Comparison of ENCODE assay signal across 9 cellular contexts in genomic region chr6:163414117-163414366, GRCh38. TPM values are rescaled to one million over a fixed set of nuclear protein-coding genes. Genes with fewer than 3 reads are reported as not detected.
DNase-seq lines count a peak whose midpoint lies in the region; ATAC-seq, FAIRE-seq and TF ChIP-seq lines count a peak whose summit lies in the region.
"Had no signal": no experiment of that assay in that cellular context is flagged by ENCODE, and none has a peak within 500 bp of the region (broad histone marks: within the 10 kb centered on the region; RNA-seq: fewer than 3 reads in every experiment).

No MANE protein-coding gene starts in this region.

- H3K4me2 ChIP-seq in K562 (ENCODE audit: insufficient read depth, low read length), result peak overlapping the region; percentile 89; the same call in 1 of the 2 replicates

- peaks cover 56% of the 10 kb centered on the region for H3K79me2 ChIP-seq in K562 (ENCODE audit: control insufficient read depth, insufficient read depth, low read length)

- POLR2A ChIA-PET in K562 (lab: Yijun Ruan, JAX), result no interaction called here

- no peak for TF ChIP-seq CTCF in K562 (IDR thresholded peaks at IDR 0.05 in 2 of 3, conservative IDR thresholded peaks at IDR 0.05 in 1 of 3; ENCODE audit: insufficient read depth in 2 of 3, low read depth in 1 of 3, low read length in 3 of 3)
- no peak for TF ChIP-seq CTCF in lung (IDR thresholded peaks at IDR 0.05; ENCODE audit: control extremely low read depth, extremely low read depth)
- no peak for TF ChIP-seq CTCF in vagina (IDR thresholded peaks at IDR 0.05)

- H3K9ac ChIP-seq in K562 (ENCODE audit: insufficient read depth in 1 of 2, low read depth in 2 of 2, low read length in 2 of 2), result peak overlapping the region; percentile 85 to 97; a peak in 3 of 4 replicates

- peak overlapping the region; percentile 94 for H2AFZ ChIP-seq in K562 (ENCODE audit: low read depth, low read length)

- no peaks in the 10 kb centered on the region for H3K9me1 ChIP-seq in K562 (ENCODE audit: control insufficient read depth, insufficient read depth, low read length)

- in situ Hi-C loops in K562 (cut with MboI), result no loop called here

- no peaks in the 10 kb centered on the region for H3K9me3 ChIP-seq in K562 (replicated peaks; ENCODE audit: control insufficient read depth, insufficient read depth, low read depth, low read length)
- no peaks in the 10 kb centered on the region for H3K9me3 ChIP-seq in lung (ENCODE audit: control insufficient read depth in 2 of 2, insufficient read depth in 1 of 2, low read length in 1 of 2)
- H3K9me3 ChIP-seq in vagina, result no peaks in the 10 kb centered on the region

- TF ChIP-seq EP300 in K562 (IDR thresholded peaks at IDR 0.05; ENCODE audit: low read length), result no peak

- peak; percentile 53; the same call in 1 of the 2 replicates for TF ChIP-seq POLR2A in K562 (conservative IDR thresholded peaks at IDR 0.05)
- no peak for TF ChIP-seq POLR2A in vagina (IDR thresholded peaks at IDR 0.05)

- no TSS peak for BruUV-seq in K562 (replicated peaks; lab: Mats Ljungman, UMichigan)

- 0% methylated on average over 5 of the region's 33 CpGs for WGBS in K562 (ENCODE audit: insufficient coverage, low coverage, missing lambda C conversion rate)
- WGBS in lung, 2 donors, result 0 to 1% methylated on average over 13 to 33 of the region's 33 CpGs

- ATAC-seq in HG03196 (IDR thresholded peaks at IDR 0.05; ENCODE audit: unreplicated experiment), result peak; percentile 22
- peak; percentile 1 for ATAC-seq in K562
- ATAC-seq in lung (ENCODE audit: insufficient read depth, low FRiP score), result no peak

- intact Hi-C loops in K562 (cut with micrococcal nuclease), result loop anchor here (5.0 kb wide), 1 partner anchor 693 kb away; no protein-coding TSS in a partner anchor
- intact Hi-C loops in vagina (cut with DNase I), result no loop called here

- H3K36me3 ChIP-seq in K562 (ENCODE audit: control insufficient read depth, insufficient read depth, low read length) (no peaks in the 10 kb centered on the region), lung (ENCODE audit: control insufficient read depth in 2 of 2, insufficient read depth in 2 of 2, low read length in 2 of 2) (no peaks in the 10 kb centered on the region), vagina (no peaks in the 10 kb centered on the region)

- H3K27me3 ChIP-seq in K562 (ENCODE audit: control insufficient read depth in 2 of 2, insufficient read depth in 2 of 2, low read length in 2 of 2) (no peaks in the 10 kb centered on the region), lung (ENCODE audit: control insufficient read depth, insufficient read depth) (no peaks in the 10 kb centered on the region), vagina (no peaks in the 10 kb centered on the region)

- CTCF ChIA-PET in K562 (lab: Yijun Ruan, JAX; ENCODE audit: low intra/inter-chr PET ratio), result interaction anchor here (0.7 kb wide), 1 partner anchor 9 kb away, joined by 4 read pairs; no protein-coding TSS in a partner anchor

- H3K27ac ChIP-seq in K562 (ENCODE audit: extremely low read depth, low read depth, low read length) (peak overlapping the region; percentile 94), lung (ENCODE audit: low read depth in 1 of 2, low read length in 1 of 2) (peak overlapping the region; percentile 99 to 100), vagina (peak overlapping the region; percentile 98)

- H3K4me3 ChIP-seq in K562 (peak overlapping the region; percentile 87), lung (peak overlapping the region; percentile 50), vagina (peak overlapping the region; percentile 79 to 88)

- no peaks in the 10 kb centered on the region; the same call in 1 of the 2 replicates for H4K20me1 ChIP-seq in K562 (replicated peaks; ENCODE audit: control insufficient read depth, insufficient read depth, low read length)

- FAIRE-seq in K562 (lab: Jason Lieb, UNC), result no peak
- FAIRE-seq: endometrium had no signal

- no peak for TF ChIP-seq RAD21 in K562 (CRISPR knock-in tag; conservative IDR thresholded peaks at IDR 0.05 in 1 of 2, IDR thresholded peaks at IDR 0.05 in 1 of 2)

- H3K4me1 ChIP-seq in K562 (replicated peaks in 1 of 2; ENCODE audit: control insufficient read depth in 2 of 2, insufficient read depth in 2 of 2, low read length in 2 of 2) (peaks cover 0 to 12% of the 10 kb centered on the region in 2 experiments), lung (ENCODE audit: control insufficient read depth in 2 of 2, insufficient read depth in 2 of 2, low read length in 2 of 2) (no peaks in the 10 kb centered on the region), vagina (peaks cover 32% of the 10 kb centered on the region)

- DNase-seq in SIG-M5 (lab: John Stamatoyannopoulos, UW) (peak; percentile 51), SIG-M5 treated with dmso at 0.1 percent for 504 hours (lab: John Stamatoyannopoulos, UW; ENCODE audit: unreplicated experiment) (no peak), K562 (ENCODE audit: extremely low read depth in 1 of 4, low spot score in 3 of 4) (no peak), lung (ENCODE audit: low spot score) (no peak), vagina (ENCODE audit: extremely low spot score in 2 of 2) (no peak), NCI-H2081 treated with DMSO at 0.1 percent for 48 hours (lab: John Stamatoyannopoulos, UW) (no peak), CD1c-positive myeloid dendritic cell (ENCODE audit: extremely low spot score) (no peak)

TF ChIP-seq in K562, 482 proteins besides CTCF, POLR2A, EP300 and RAD21 (continues in another document):
- TF ChIP-seq ZNF232 (CRISPR knock-in tag; IDR thresholded peaks at IDR 0.05) (no peak), RBBP5 (IDR thresholded peaks at IDR 0.05; ENCODE audit: borderline replicate concordance, insufficient read depth, low read length, poor library complexity, severe bottlenecking) (peak; percentile 3), PHF8 (IDR thresholded peaks at IDR 0.05; ENCODE audit: borderline replicate concordance, low read length) (0 out of 2 replicates have a peak, but pooled peaks have one; percentile 33), GABPA (tag; conservative IDR thresholded peaks at IDR 0.05; ENCODE audit: low read depth) (peak; percentile 12; the same call in 1 of the 2 replicates), HDAC1 (IDR thresholded peaks at IDR 0.05) (no peak), CHD2 (IDR thresholded peaks at IDR 0.05; ENCODE audit: low read depth, low read length) (peak; percentile 1; the same call in 1 of the 2 replicates), EP400 (IDR thresholded peaks at IDR 0.05) (peak; percentile 54; the same call in 1 of the 2 replicates), ZNF639 (CRISPR knock-in tag; conservative IDR thresholded peaks at IDR 0.05 in 1 of 2, IDR thresholded peaks at IDR 0.05 in 1 of 2) (peak in 1 of 2 experiments; percentile 86; a peak in 1 of 4 replicates)
- TF ChIP-seq, protein P1, sequence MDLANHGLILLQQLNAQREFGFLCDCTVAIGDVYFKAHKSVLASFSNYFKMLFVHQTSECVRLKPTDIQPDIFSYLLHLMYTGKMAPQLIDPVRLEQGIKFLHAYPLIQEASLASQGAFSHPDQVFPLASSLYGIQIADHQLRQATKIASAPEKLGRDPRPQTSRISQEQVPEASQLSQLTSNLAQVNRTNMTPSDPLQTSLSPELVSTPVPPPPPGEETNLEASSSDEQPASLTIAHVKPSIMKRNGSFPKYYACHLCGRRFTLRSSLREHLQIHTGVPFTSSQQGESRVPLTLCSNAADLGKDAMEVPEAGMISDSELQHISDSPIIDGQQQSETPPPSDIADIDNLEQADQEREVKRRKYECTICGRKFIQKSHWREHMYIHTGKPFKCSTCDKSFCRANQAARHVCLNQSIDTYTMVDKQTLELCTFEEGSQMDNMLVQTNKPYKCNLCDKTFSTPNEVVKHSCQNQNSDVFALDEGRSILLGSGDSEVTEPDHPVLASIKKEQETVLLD (IDR thresholded peaks at IDR 0.05), result 0 out of 2 replicates have a peak, but pooled peaks have one; percentile 30
- TF ChIP-seq, protein P2, sequence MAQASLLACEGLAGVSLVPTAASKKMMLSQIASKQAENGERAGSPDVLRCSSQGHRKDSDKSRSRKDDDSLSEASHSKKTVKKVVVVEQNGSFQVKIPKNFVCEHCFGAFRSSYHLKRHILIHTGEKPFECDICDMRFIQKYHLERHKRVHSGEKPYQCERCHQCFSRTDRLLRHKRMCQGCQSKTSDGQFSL (CRISPR knock-in tag; IDR thresholded peaks at IDR 0.05), result no peak
- TF ChIP-seq, protein P2 (tag; IDR thresholded peaks at IDR 0.05), result peak in 1 of 2 experiments; percentile 71; a peak in 1 of 4 replicates

RNA-seq across cellular contexts. Expression of gene QKI, which starts 0.5 kb away (rescaled TPM):
- 91.7 and 174 TPM in 2 replicates for total RNA-seq in K562 (2011; cell fraction: chromatin; rRNA removed; ENCODE audit: low replicate concordance)
- total RNA-seq in K562 (2011; cell fraction: nucleolus; rRNA removed), result 37.5 and 45.5 TPM in 2 replicates
- total RNA-seq in K562 (2011; cell fraction: nucleoplasm; rRNA removed), result 95.0 and 184 TPM in 2 replicates
- total RNA-seq in K562 (2014; rRNA removed) (107 and 114 TPM in 2 replicates), K562 (2014; rRNA removed; fragmentation: Illumina TruSeq; extraction: Trizol) (123 and 145 TPM in 2 replicates), K562 (2015; rRNA removed; fragmentation: Illumina TruSeq; extraction: Trizol) (118 and 128 TPM in 2 replicates), K562 (2021) (129 and 142 TPM in 2 replicates), lung (100 to 1,000 TPM; 136 to 228 TPM), vagina (142 TPM)
- polyA plus RNA-seq in K562 (2011; rRNA removed) (127 and 141 TPM in 2 replicates), K562 (2014; fragmentation: Illumina TruSeq; extraction: Trizol) (170 and 215 TPM in 2 replicates), K562 (2014; fragmentation: Nextera tagmentation; extraction: Ambion mirVana) (10 to 100 TPM; 20.4 to 61.0 TPM), K562 (2014; rRNA removed) (91.1 and 92.9 TPM in 2 replicates), lung (10 to 100 TPM; 20.6 to 91.1 TPM)
- 173 and 191 TPM in 2 replicates for polyA plus RNA-seq in K562 (2011; cell fraction: cytosol; rRNA removed)
- polyA plus RNA-seq in K562 (2011; cell fraction: nucleus; rRNA removed), result 121 and 146 TPM in 2 replicates
- 66.4 and 69.4 TPM in 2 replicates for polyA plus RNA-seq in K562 (2012)
- polyA minus RNA-seq in K562 (2011; rRNA and poly(A)+ RNA removed), result 390 and 459 TPM in 2 replicates
- polyA minus RNA-seq in K562 (2011; cell fraction: cytosol; rRNA and poly(A)+ RNA removed), result 157 and 234 TPM in 2 replicates
- polyA minus RNA-seq in K562 (2011; cell fraction: nucleus; rRNA and poly(A)+ RNA removed), result 111 and 169 TPM in 2 replicates
